In the genomic region with DNA sequence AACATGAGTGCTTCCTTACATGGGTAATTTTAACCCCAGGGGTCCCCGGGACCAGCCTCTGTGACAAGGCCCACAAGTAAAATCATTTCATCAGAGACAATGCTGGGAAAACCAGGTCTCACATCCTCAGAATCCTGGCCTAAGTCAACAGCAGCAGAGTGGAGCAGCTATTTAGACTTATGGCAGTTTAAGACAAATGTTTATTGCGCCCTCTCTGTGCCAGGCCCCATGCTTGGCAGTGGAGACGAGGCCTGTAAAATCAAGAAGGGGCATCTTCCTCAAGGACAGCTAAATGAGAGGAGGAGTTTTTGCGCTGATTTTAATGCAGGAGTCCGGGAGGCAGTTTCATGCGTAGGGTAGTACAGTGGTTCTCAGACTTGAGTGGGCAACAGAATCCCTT, we compare ENCODE assay signal across 27 cellular contexts.
"Had no signal": no experiment of that assay in that cellular context is flagged by ENCODE, and none has a peak within 500 bp of the region (broad histone marks: within the 10 kb centered on the region; RNA-seq: fewer than 3 reads in every experiment).

No MANE protein-coding gene starts in this region.

- DNase-seq: activated CD4-positive, alpha-beta memory T cell treated with anti-CD3 and anti-CD28 coated beads for 36 hours; activated CD4-positive, alpha-beta T cell treated with anti-CD3 and anti-CD28 coated beads, Interleukin-2, amount 10 ng/mL, durations not matched to agents 24 days and 14 days; activated CD4-positive, CD25-positive, alpha-beta regulatory T cell treated with anti-CD3 and anti-CD28 coated beads, Interleukin-2, amount 50 U/mL, for 72 hours; activated gamma-delta T cell treated with Interleukin-2 at 50 U/mL for 16 hours; activated naive CD4-positive, alpha-beta T cell treated with anti-CD3 and anti-CD28 coated beads, Interleukin-2, amount 50 U/mL, for 16 hours; activated T-cell treated with anti-CD3 and anti-CD28 coated beads, Interleukin-2, amount 50 U/mL, for 4 hours; amniotic stem cell; brain microvascular endothelial cell; dorsolateral prefrontal cortex; effector memory CD4-positive, alpha-beta T cell; erythroblast; islet precursor cell; left ventricle myocardium superior; mammary epithelial cell; naive B cell; nephron progenitor cell; pancreas; psoas muscle; stimulated activated CD4-positive, alpha-beta T cell treated with anti-CD3 and anti-CD28 coated beads, Interleukin-1b, Interleukin-23, amount 100 ng/mL, for 48 hours; stimulated activated CD4-positive, alpha-beta T cell treated with anti-CD3 and anti-CD28 coated beads, Interleukin-4, amount 100 ng/mL, for 4 hours; stimulated activated CD8-positive, alpha-beta memory T cell treated with anti-CD3 and anti-CD28 coated beads, Interleukin-4, amount 100 ng/mL, for 48 hours; stimulated activated naive CD8-positive, alpha-beta T cell treated with anti-CD3 and anti-CD28 coated beads, Interleukin-15, amount 100 ng/mL, for 72 hours; substantia nigra; T1000 had no signal

- ATAC-seq: activated T-cell treated with anti-CD3 and anti-CD28 coated beads, Interleukin-2, amount 50 U/mL, for 4 hours; activated T-helper 17 cell treated with anti-CD3 and anti-CD28 coated beads, Interleukin-2, amount 50 U/mL, for 72 hours; gastroesophageal sphincter; left ventricle myocardium superior; psoas muscle; stimulated activated memory B cell treated with anti-CD40 and anti-IgM and Interleukin-4, amounts not matched to agents 10 μg/mL and 1 μg/mL and 100 μg/mL, for 72 hours; stimulated activated naive CD8-positive, alpha-beta T cell treated with anti-CD3 and anti-CD28 coated beads, Interleukin-15, amount 100 ng/mL, for 72 hours had no signal
